29 cellular contexts compared by ENCODE assay signal in the genomic region with DNA sequence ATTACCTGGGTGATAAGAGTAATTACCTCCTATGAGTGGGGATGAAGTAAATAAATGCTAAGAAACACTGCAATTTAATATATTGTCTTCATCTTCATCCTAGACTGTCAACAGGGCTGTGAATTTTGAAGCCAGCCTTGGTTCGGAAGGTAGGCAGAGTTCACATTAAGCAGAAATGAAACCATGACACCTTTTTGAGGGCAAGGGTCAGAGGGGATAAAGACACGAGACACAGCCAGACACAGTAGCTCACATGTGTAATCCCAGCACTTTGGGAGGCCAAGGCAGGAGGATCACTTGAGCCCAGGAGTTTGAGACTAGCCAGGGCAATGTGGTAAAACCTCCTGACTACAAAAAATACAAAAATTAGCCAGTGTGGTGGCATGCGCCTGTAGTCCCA.
"Had no signal": no experiment of that assay in that cellular context is flagged by ENCODE, and none has a peak within 500 bp of the region (broad histone marks: within the 10 kb centered on the region; RNA-seq: fewer than 3 reads in every experiment).

No MANE protein-coding gene starts in this region.

- H3K9me3 ChIP-seq: stomach, suprapubic skin, testis, thoracic aorta, thyroid gland, tibial artery, tibial nerve, transverse colon, upper lobe of left lung, upper lobe of right lung, uterus, vagina had no signal

- H3K27ac Mint-ChIP-seq: stimulated activated effector memory CD8-positive, alpha-beta T cell treated with anti-CD3 and anti-CD28 coated beads, Interleukin-12 subunit alpha, Interleukin-12 subunit beta, amount 100 ng/mL, for 72 hours; stimulated activated memory B cell treated with anti-CD40 and anti-IgM and Interleukin-4, amounts not matched to agents 10 μg/mL and 1 μg/mL and 100 μg/mL, for 72 hours; stimulated activated naive B cell treated with anti-CD40 and anti-IgM and Interleukin-4, amounts not matched to agents 10 μg/mL and 1 μg/mL and 100 μg/mL, for 72 hours; stimulated activated naive CD8-positive, alpha-beta T cell treated with anti-CD3 and anti-CD28 coated beads, Interleukin-15, amount 100 ng/mL, for 72 hours; stimulated activated naive CD8-positive, alpha-beta T cell treated with anti-CD3 and anti-CD28 coated beads, Interleukin-15, Interleukin-2, amounts not matched to agents 100 ng/mL and 50 ng/mL, for 24 hours; type B pancreatic cell had no signal

- H3K9me3 Mint-ChIP-seq: stimulated activated effector memory CD8-positive, alpha-beta T cell treated with anti-CD3 and anti-CD28 coated beads, Interleukin-12 subunit alpha, Interleukin-12 subunit beta, amount 100 ng/mL, for 72 hours; stimulated activated memory B cell treated with anti-CD40 and anti-IgM and Interleukin-4, amounts not matched to agents 10 μg/mL and 1 μg/mL and 100 μg/mL, for 72 hours; stimulated activated naive B cell treated with anti-CD40 and anti-IgM and Interleukin-4, amounts not matched to agents 10 μg/mL and 1 μg/mL and 100 μg/mL, for 72 hours; stimulated activated naive CD8-positive, alpha-beta T cell treated with anti-CD3 and anti-CD28 coated beads, Interleukin-15, amount 100 ng/mL, for 72 hours; stimulated activated naive CD8-positive, alpha-beta T cell treated with anti-CD3 and anti-CD28 coated beads, Interleukin-15, Interleukin-2, amounts not matched to agents 100 ng/mL and 50 ng/mL, for 24 hours; type B pancreatic cell had no signal

- H3K4me3 ChIP-seq: stomach, suprapubic skin, testis, thoracic aorta, thyroid gland, tibial artery, tibial nerve, transverse colon, upper lobe of left lung, upper lobe of right lung, uterus, vagina had no signal

- H3K4me3 Mint-ChIP-seq: stimulated activated effector memory CD8-positive, alpha-beta T cell treated with anti-CD3 and anti-CD28 coated beads, Interleukin-12 subunit alpha, Interleukin-12 subunit beta, amount 100 ng/mL, for 72 hours; stimulated activated memory B cell treated with anti-CD40 and anti-IgM and Interleukin-4, amounts not matched to agents 10 μg/mL and 1 μg/mL and 100 μg/mL, for 72 hours; stimulated activated naive B cell treated with anti-CD40 and anti-IgM and Interleukin-4, amounts not matched to agents 10 μg/mL and 1 μg/mL and 100 μg/mL, for 72 hours; stimulated activated naive CD8-positive, alpha-beta T cell treated with anti-CD3 and anti-CD28 coated beads, Interleukin-15, amount 100 ng/mL, for 72 hours; stimulated activated naive CD8-positive, alpha-beta T cell treated with anti-CD3 and anti-CD28 coated beads, Interleukin-15, Interleukin-2, amounts not matched to agents 100 ng/mL and 50 ng/mL, for 24 hours; type B pancreatic cell had no signal

- H3K36me3 Mint-ChIP-seq: stimulated activated effector memory CD8-positive, alpha-beta T cell treated with anti-CD3 and anti-CD28 coated beads, Interleukin-12 subunit alpha, Interleukin-12 subunit beta, amount 100 ng/mL, for 72 hours; stimulated activated memory B cell treated with anti-CD40 and anti-IgM and Interleukin-4, amounts not matched to agents 10 μg/mL and 1 μg/mL and 100 μg/mL, for 72 hours; stimulated activated naive B cell treated with anti-CD40 and anti-IgM and Interleukin-4, amounts not matched to agents 10 μg/mL and 1 μg/mL and 100 μg/mL, for 72 hours had no signal

- H3K4me1 ChIP-seq: transverse colon, upper lobe of left lung, uterus had no signal

- H3K27ac ChIP-seq: stomach, suprapubic skin, testis, thoracic aorta, thyroid gland, tibial artery, tibial nerve, transverse colon, upper lobe of left lung, upper lobe of right lung, uterus, vagina had no signal

- H3K36me3 ChIP-seq: suprapubic skin, thoracic aorta, thyroid gland, tibial artery, tibial nerve, transverse colon, upper lobe of left lung, upper lobe of right lung, uterus, vagina had no signal

- DNase-seq: stimulated activated CD4-positive, alpha-beta T cell treated with anti-CD3 and anti-CD28 coated beads, Interleukin-2, amount 100 ng/mL, for 48 hours; stimulated activated CD4-positive, alpha-beta T cell treated with anti-CD3 and anti-CD28 coated beads, Interleukin-4, amount 100 ng/mL, for 1 hour; stimulated activated CD4-positive, alpha-beta T cell treated with anti-CD3 and anti-CD28 coated beads, Interleukin-4, amount 100 ng/mL, for 24 hours; stimulated activated CD4-positive, alpha-beta T cell treated with anti-CD3 and anti-CD28 coated beads, Interleukin-4, amount 100 ng/mL, for 4 hours; stimulated activated CD8-positive, alpha-beta memory T cell treated with anti-CD3 and anti-CD28 coated beads, Interleukin-4, amount 100 ng/mL, for 48 hours; stimulated activated naive B cell treated with anti-CD40 and anti-IgM and Interleukin-4, amounts not matched to agents 10 μg/mL and 1 μg/mL and 100 μg/mL, for 72 hours; stimulated activated naive CD4-positive, alpha-beta T cell; stimulated activated naive CD4-positive, alpha-beta T cell treated with Interleukin-2 at 50 U/mL for 16 hours; stimulated activated naive CD8-positive, alpha-beta T cell treated with anti-CD3 and anti-CD28 coated beads, Interleukin-15, amount 100 ng/mL, for 72 hours; stimulated activated naive CD8-positive, alpha-beta T cell treated with anti-CD3 and anti-CD28 coated beads, Interleukin-15, Interleukin-2, amounts not matched to agents 100 U/mL and 50 U/mL, for 24 hours; stomach; substantia nigra; testis; thyroid gland; tibial artery; transverse colon; trophoblast cell; upper lobe of left lung; upper lobe of right lung; uterus had no signal

- FAIRE-seq: urothelium cell line had no signal

- ATAC-seq: stimulated activated effector memory CD8-positive, alpha-beta T cell treated with anti-CD3 and anti-CD28 coated beads, Interleukin-12 subunit alpha, Interleukin-12 subunit beta, amount 100 ng/mL, for 72 hours; stimulated activated memory B cell treated with anti-CD40 and anti-IgM and Interleukin-4, amounts not matched to agents 10 μg/mL and 1 μg/mL and 100 μg/mL, for 72 hours; stimulated activated naive B cell treated with anti-CD40 and anti-IgM and Interleukin-4, amounts not matched to agents 10 μg/mL and 1 μg/mL and 100 μg/mL, for 72 hours; stimulated activated naive CD8-positive, alpha-beta T cell treated with anti-CD3 and anti-CD28 coated beads, Interleukin-15, amount 100 ng/mL, for 72 hours; stimulated activated naive CD8-positive, alpha-beta T cell treated with anti-CD3 and anti-CD28 coated beads, Interleukin-15, Interleukin-2, amounts not matched to agents 100 U/mL and 50 U/mL, for 24 hours; upper lobe of right lung had no signal

- H3K27me3 ChIP-seq: stomach, suprapubic skin, testis, thyroid gland, tibial artery, tibial nerve, transverse colon, upper lobe of left lung, upper lobe of right lung, uterus, vagina had no signal

- H3K27me3 Mint-ChIP-seq: stimulated activated memory B cell treated with anti-CD40 and anti-IgM and Interleukin-4, amounts not matched to agents 10 μg/mL and 1 μg/mL and 100 μg/mL, for 72 hours; stimulated activated naive B cell treated with anti-CD40 and anti-IgM and Interleukin-4, amounts not matched to agents 10 μg/mL and 1 μg/mL and 100 μg/mL, for 72 hours; stimulated activated naive CD8-positive, alpha-beta T cell treated with anti-CD3 and anti-CD28 coated beads, Interleukin-15, amount 100 ng/mL, for 72 hours; stimulated activated naive CD8-positive, alpha-beta T cell treated with anti-CD3 and anti-CD28 coated beads, Interleukin-15, Interleukin-2, amounts not matched to agents 100 ng/mL and 50 ng/mL, for 24 hours; type B pancreatic cell had no signal

- H3K4me1 Mint-ChIP-seq: stimulated activated memory B cell treated with anti-CD40 and anti-IgM and Interleukin-4, amounts not matched to agents 10 μg/mL and 1 μg/mL and 100 μg/mL, for 72 hours; stimulated activated naive B cell treated with anti-CD40 and anti-IgM and Interleukin-4, amounts not matched to agents 10 μg/mL and 1 μg/mL and 100 μg/mL, for 72 hours had no signal
